Comparison of ENCODE assay signal across 22 cellular contexts in the genomic region with DNA sequence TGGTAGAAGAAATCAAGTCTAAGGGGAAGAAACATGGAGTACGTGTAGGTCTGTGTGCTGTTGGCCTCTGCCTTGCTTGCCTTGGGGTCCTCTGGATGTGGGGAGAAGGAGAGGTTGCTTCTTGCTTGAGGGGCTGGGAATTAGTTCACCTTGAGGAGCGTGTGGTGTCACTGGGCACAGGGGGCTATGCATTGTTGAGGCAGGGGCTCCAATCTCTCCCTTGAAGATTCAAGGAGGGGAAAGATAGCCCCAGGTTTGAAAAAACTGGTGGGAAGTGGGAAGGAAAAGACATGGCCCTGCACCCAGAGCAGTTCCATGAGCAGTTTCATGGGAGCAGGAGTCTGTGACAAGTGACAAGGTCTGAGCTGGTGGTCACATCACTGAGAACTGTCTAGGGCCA.
"Had no signal": no experiment of that assay in that cellular context is flagged by ENCODE, and none has a peak within 500 bp of the region (broad histone marks: within the 10 kb centered on the region; RNA-seq: fewer than 3 reads in every experiment).

No MANE protein-coding gene starts in this region.

- H3K27ac ChIP-seq: KMS-11, RWPE1 had no signal

- DNase-seq: Kasumi-1, MM.1S, NCI-H1092 treated with DMSO at 0.1 percent for 48 hours, NCI-H1436, NCI-H187, NCI-H2029, NCI-H2081 treated with DMSO at 0.1 percent for 48 hours, NCI-H2171, NCI-H226, NCI-H446, NCI-H510A, NCI-H524 treated with DMSO at 0.1 percent for 48 hours, NCI-H69, NCI-H774, PC-3, SHP77, SK-N-SH had no signal

- H3K27ac Mint-ChIP-seq: IgD-negative memory B cell had no signal

- H3K9me3 ChIP-seq: SK-N-SH had no signal

- H3K4me3 Mint-ChIP-seq: IgD-negative memory B cell had no signal

- H3K9ac ChIP-seq: KMS-11, SK-N-SH had no signal

- H3K36me3 Mint-ChIP-seq: IgD-negative memory B cell had no signal

- H3K4me2 ChIP-seq: KMS-11, SK-N-SH had no signal

- H3K9me3 Mint-ChIP-seq: IgD-negative memory B cell had no signal

- ATAC-seq: K562, Panc1, PC-3 had no signal

- H3K4me3 ChIP-seq: K562 had no signal
